In the genomic region with DNA sequence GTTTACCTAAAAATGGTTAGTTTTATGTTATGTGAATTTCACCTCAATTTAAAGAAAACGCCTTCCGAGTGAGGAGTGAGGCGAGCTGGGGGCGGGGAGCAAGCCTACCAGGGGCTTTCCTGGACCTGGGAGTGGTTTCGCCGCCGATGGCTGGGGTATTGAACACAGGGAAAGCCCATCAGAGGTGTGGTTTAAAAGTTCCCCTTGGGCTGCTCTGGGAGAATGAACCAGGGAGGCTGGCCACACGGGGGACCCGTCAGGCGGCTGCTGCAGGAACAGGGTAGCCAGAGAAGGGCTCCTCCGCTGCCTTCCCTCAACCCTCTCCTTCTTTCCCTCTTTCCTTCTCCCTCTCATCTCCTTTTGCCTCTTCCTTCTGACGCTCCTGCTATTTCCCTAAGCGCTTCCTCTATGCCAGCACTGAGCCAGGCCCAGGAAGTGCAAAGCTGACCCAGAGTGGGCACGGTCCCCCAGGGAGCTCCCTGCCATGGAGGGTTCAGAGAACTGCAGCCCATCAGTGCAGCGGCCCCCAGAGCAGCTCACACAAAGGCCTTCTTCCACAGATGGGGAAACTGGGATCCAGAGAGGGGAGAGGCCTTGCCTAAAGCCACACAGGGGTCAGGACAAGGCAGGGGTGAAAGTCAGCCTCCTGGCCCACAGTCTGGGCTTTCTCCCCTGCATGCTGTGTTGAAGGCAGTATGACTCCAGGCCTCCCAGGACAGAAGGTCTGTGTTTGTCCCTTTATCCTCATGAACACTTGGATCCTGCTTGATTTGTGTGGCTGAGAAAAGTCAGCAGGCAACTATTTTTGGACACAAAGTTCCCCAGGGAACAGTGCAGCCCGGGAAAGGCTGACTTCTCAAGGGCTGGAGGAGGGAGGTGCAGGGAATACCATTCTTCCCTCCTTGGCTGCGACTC, we compare ENCODE assay signal across 8 cellular contexts. TPM values are rescaled to one million over a fixed set of nuclear protein-coding genes. Genes with fewer than 3 reads are reported as not detected.
DNase-seq lines count a peak whose midpoint lies in the region; ATAC-seq and TF ChIP-seq lines count a peak whose summit lies in the region.

No MANE protein-coding gene starts in this region.

- peak; percentile 21 for ATAC-seq in HG02588 (IDR thresholded peaks at IDR 0.05; ENCODE audit: unreplicated experiment)
- peak; percentile 21 to 78 for ATAC-seq in natural killer cell treated with Interleukin-12 subunit alpha and Interleukin-12 subunit beta and Interleukin-15 and Interleukin-18, amount 100 ng/mL, for 72 hours

- WGBS in suprapubic skin: 51% methylated on average over 16 of the region's 17 CpGs

- H3K9me3 Mint-ChIP-seq in natural killer cell treated with Interleukin-12 subunit alpha and Interleukin-12 subunit beta and Interleukin-15 and Interleukin-18, amount 100 ng/mL, for 72 hours: no peaks in the 10 kb centered on the region

- peaks cover 38% of the 10 kb centered on the region for H3K36me3 Mint-ChIP-seq in natural killer cell treated with Interleukin-12 subunit alpha and Interleukin-12 subunit beta and Interleukin-15 and Interleukin-18, amount 100 ng/mL, for 72 hours

- H3K4me1 Mint-ChIP-seq in natural killer cell treated with Interleukin-12 subunit alpha and Interleukin-12 subunit beta and Interleukin-15 and Interleukin-18, amount 100 ng/mL, for 72 hours (ENCODE audit: low read depth in 2 of 2): peaks cover 56 to 79% of the 10 kb centered on the region in 2 donors

- peaks cover 11 to 34% of the 10 kb centered on the region in 2 donors for H3K36me3 ChIP-seq in duodenal mucosa (ENCODE audit: control insufficient read depth in 1 of 2, insufficient read depth in 2 of 2, low read length in 2 of 2)
- peaks cover 10% of the 10 kb centered on the region for H3K36me3 ChIP-seq in suprapubic skin

- H3K27ac ChIP-seq in duodenal mucosa (ENCODE audit: low read depth, low read length) (peak overlapping the region; percentile 34), suprapubic skin (peak overlapping the region; percentile 84)

- TF ChIP-seq EP300 in suprapubic skin (IDR thresholded peaks at IDR 0.05): no peak

- H3K27ac Mint-ChIP-seq in natural killer cell treated with Interleukin-12 subunit alpha and Interleukin-12 subunit beta and Interleukin-15 and Interleukin-18, amount 100 ng/mL, for 72 hours: peak overlapping the region; percentile 82 to 97

- DNase-seq in AG20443 (ENCODE audit: low spot score) (peak; percentile 43), suprapubic skin (ENCODE audit: low spot score in 2 of 2) (no peak), NCI-H1417 treated with DMSO at 0.1 percent for 48 hours (lab: John Stamatoyannopoulos, UW) (no peak), LoVo (ENCODE audit: low spot score) (no peak)
- peak; percentile 80 for DNase-seq in activated CD4-positive, alpha-beta T cell treated with anti-CD3 and anti-CD28 coated beads for 48 hours
- DNase-seq in natural killer cell treated with Interleukin-12 subunit alpha and Interleukin-12 subunit beta and Interleukin-15 and Interleukin-18, amount 100 ng/mL, for 72 hours (ENCODE audit: low spot score): peak; percentile 94

- no peaks in the 10 kb centered on the region for H3K27me3 Mint-ChIP-seq in natural killer cell treated with Interleukin-12 subunit alpha and Interleukin-12 subunit beta and Interleukin-15 and Interleukin-18, amount 100 ng/mL, for 72 hours

- H3K4me3 ChIP-seq in duodenal mucosa (ENCODE audit: low read depth in 1 of 2, low read length in 2 of 2): peak overlapping the region; percentile 37 to 55
- H3K4me3 ChIP-seq in suprapubic skin: peak overlapping the region; percentile 25

- TF ChIP-seq POLR2A in suprapubic skin (IDR thresholded peaks at IDR 0.05): peak in 1 of 2 donors; percentile 8

- peak overlapping the region; percentile 99 for H3K4me3 Mint-ChIP-seq in natural killer cell treated with Interleukin-12 subunit alpha and Interleukin-12 subunit beta and Interleukin-15 and Interleukin-18, amount 100 ng/mL, for 72 hours

- peak overlapping the region; percentile 45 to 64 for H3K9ac ChIP-seq in duodenal mucosa (ENCODE audit: low read depth in 1 of 2, low read length in 2 of 2)

- H3K9me3 ChIP-seq in duodenal mucosa (ENCODE audit: control insufficient read depth in 1 of 2, low read length in 2 of 2) (no peaks in the 10 kb centered on the region), suprapubic skin (no peaks in the 10 kb centered on the region)

- H3K27me3 ChIP-seq in duodenal mucosa (ENCODE audit: control insufficient read depth in 1 of 2, insufficient read depth in 2 of 2, low read length in 2 of 2) (no peaks in the 10 kb centered on the region), suprapubic skin (no peaks in the 10 kb centered on the region)

- TF ChIP-seq CTCF in suprapubic skin (IDR thresholded peaks at IDR 0.05): no peak

- H3K4me1 ChIP-seq in duodenal mucosa (ENCODE audit: control insufficient read depth in 1 of 2, insufficient read depth in 2 of 2, low read length in 2 of 2): peaks cover 33 to 79% of the 10 kb centered on the region in 2 donors
- H3K4me1 ChIP-seq in suprapubic skin: peaks cover 61% of the 10 kb centered on the region

RNA-seq across cellular contexts. Expression of gene AKNA, which starts 4.6 kb away (rescaled TPM):
- 100 to 1,000 TPM; 332 to 469 TPM for total RNA-seq in natural killer cell treated with Interleukin-12 subunit alpha and Interleukin-12 subunit beta and Interleukin-15 and Interleukin-18, amount 100 ng/mL, for 72 hours
- total RNA-seq in suprapubic skin: 10 to 100 TPM; 10.5 to 27.1 (median 14.4) TPM

RNA-seq across cellular contexts. Expression of gene ORM2, which starts 53.5 kb away (rescaled TPM):
- not detected for total RNA-seq in natural killer cell treated with Interleukin-12 subunit alpha and Interleukin-12 subunit beta and Interleukin-15 and Interleukin-18, amount 100 ng/mL, for 72 hours
- total RNA-seq in suprapubic skin: 1 to 10 TPM in 1 of 4 donors, not detected in 3; 9.5 TPM

Comparison
In these comparisons a context has a peak if more than half of its experiments do, and no peak if none do; other contexts are left out.
1. DNase-seq: peak in AG20443 (single experiment), activated CD4-positive, alpha-beta T cell treated with anti-CD3 and anti-CD28 coated beads for 48 hours (single experiment) and natural killer cell treated with Interleukin-12 subunit alpha and Interleukin-12 subunit beta and Interleukin-15 and Interleukin-18, amount 100 ng/mL, for 72 hours (single experiment); none in suprapubic skin (0 of 2), NCI-H1417 treated with DMSO at 0.1 percent for 48 hours (single experiment) and LoVo (single experiment).
2. RNA of gene AKNA, which starts 4.6 kb away (total RNA-seq): 332 to 469 TPM in natural killer cell treated with Interleukin-12 subunit alpha and Interleukin-12 subunit beta and Interleukin-15 and Interleukin-18, amount 100 ng/mL, for 72 hours; 10.5 to 27.1 TPM in suprapubic skin; every median in the first group is over 10 times any median in the second.